24 cellular contexts compared by ENCODE assay signal in genomic region chr3:172298247-172298646, GRCh38.
DNase-seq lines count a peak whose midpoint lies in the region; ATAC-seq, FAIRE-seq and TF ChIP-seq lines count a peak whose summit lies in the region.
"Had no signal": no experiment of that assay in that cellular context is flagged by ENCODE, and none has a peak within 500 bp of the region (broad histone marks: within the 10 kb centered on the region; RNA-seq: fewer than 3 reads in every experiment).

No MANE protein-coding gene starts in this region.

- FAIRE-seq in GM12891 (lab: Jason Lieb, UNC): no peak
- peak; percentile 5 for FAIRE-seq in colon (lab: Jason Lieb, UNC)

- no peak overlapping the region for H3K4me3 Mint-ChIP-seq in activated naive CD8-positive, alpha-beta T cell treated with anti-CD3 and anti-CD28 coated beads for 36 hours
- H3K4me3 Mint-ChIP-seq: CD4-positive, CD25-positive, alpha-beta regulatory T cell had no signal

- no peak overlapping the region for H2AFZ ChIP-seq in PC-3 (ENCODE audit: low read length)
- H2AFZ ChIP-seq: GM23248 had no signal

- CTCF ChIA-PET in PC-3 (lab: Charles Lee): interaction anchor here (0.6 kb wide), 1 partner anchor 202 kb away, joined by 3 read pairs; no protein-coding TSS in a partner anchor

- no peaks in the 10 kb centered on the region for H3K9me3 ChIP-seq in PC-3 (ENCODE audit: low read length)

- no peaks in the 10 kb centered on the region for H3K9me2 ChIP-seq in PC-3 (replicated peaks; ENCODE audit: low read length)

- POLR2A ChIA-PET in PC-3 (lab: Charles Lee; ENCODE audit: unreplicated experiment): no interaction called here

- H3K36me3 ChIP-seq in PC-3 (ENCODE audit: low read depth, low read length): peaks cover 30% of the 10 kb centered on the region

- no peak overlapping the region for H3K27ac Mint-ChIP-seq in activated naive CD8-positive, alpha-beta T cell treated with anti-CD3 and anti-CD28 coated beads for 36 hours

- BruUV-seq in PC-3 (replicated peaks; lab: Mats Ljungman, UMichigan): no TSS peak

- no peaks in the 10 kb centered on the region for H3K79me2 ChIP-seq in PC-3 (ENCODE audit: low read length)

- H3K9me3 Mint-ChIP-seq in activated naive CD8-positive, alpha-beta T cell treated with anti-CD3 and anti-CD28 coated beads for 36 hours: no peaks in the 10 kb centered on the region
- H3K9me3 Mint-ChIP-seq: CD4-positive, CD25-positive, alpha-beta regulatory T cell had no signal

- H3K4me1 Mint-ChIP-seq in activated naive CD8-positive, alpha-beta T cell treated with anti-CD3 and anti-CD28 coated beads for 36 hours: no peaks in the 10 kb centered on the region
- H3K4me1 Mint-ChIP-seq: CD4-positive, CD25-positive, alpha-beta regulatory T cell had no signal

- no peak overlapping the region for H3K9ac ChIP-seq in PC-3 (ENCODE audit: low read length)
- H3K9ac ChIP-seq: BLaER1, GM23248 had no signal

- intact Hi-C loops in PC-3 (cut with micrococcal nuclease): no loop called here

- no peaks in the 10 kb centered on the region for H3K27me3 ChIP-seq in PC-3 (ENCODE audit: low read length)
- H3K27me3 ChIP-seq: BLaER1 had no signal

- no peaks in the 10 kb centered on the region for H3F3A ChIP-seq in PC-3 (ENCODE audit: low read length, unreplicated experiment)

- H3K4me3 ChIP-seq in PC-3 (ENCODE audit: low read length): no peak overlapping the region
- H3K4me3 ChIP-seq: BLaER1, GM23248, SK-N-MC had no signal

- no peaks in the 10 kb centered on the region for H3K27me3 Mint-ChIP-seq in activated naive CD8-positive, alpha-beta T cell treated with anti-CD3 and anti-CD28 coated beads for 36 hours
- H3K27me3 Mint-ChIP-seq: CD4-positive, CD25-positive, alpha-beta regulatory T cell had no signal

- H3K4me2 ChIP-seq in PC-3 (ENCODE audit: low read length): peak overlapping the region; percentile 37; the same call in 1 of the 2 replicates
- H3K4me2 ChIP-seq: BLaER1 had no signal

- H3K36me3 Mint-ChIP-seq in activated naive CD8-positive, alpha-beta T cell treated with anti-CD3 and anti-CD28 coated beads for 36 hours: peaks cover 10% of the 10 kb centered on the region

- no peaks in the 10 kb centered on the region for H4K20me1 ChIP-seq in PC-3 (ENCODE audit: low read length)
- H4K20me1 ChIP-seq: BLaER1 had no signal

- DNase-seq in GM12891 (ENCODE audit: insufficient read length, low spot score) (no peak), PC-3 (peak; percentile 60), A172 (ENCODE audit: low spot score) (no peak), AG20443 (ENCODE audit: low spot score) (no peak)
- no peak for DNase-seq in activated naive CD8-positive, alpha-beta T cell treated with anti-CD3 and anti-CD28 coated beads for 36 hours
- DNase-seq: CD4-positive, CD25-positive, alpha-beta regulatory T cell; DMS53; GM23248; H7; KBM-7; MM.1S; NCI-H1048; NCI-H1417; NCI-H1694; NCI-H2029 treated with DMSO at 0.1 percent for 48 hours; NCI-H2227 treated with DMSO at 0.1 percent for 48 hours; NCI-H526 treated with DMSO at 0.1 percent for 48 hours; SHP77 had no signal

- ATAC-seq in PC-3: peak; percentile 70
- ATAC-seq in HG03175 (IDR thresholded peaks at IDR 0.05; ENCODE audit: unreplicated experiment): no peak
- ATAC-seq: Panc1 had no signal

- TF ChIP-seq CTCF in PC-3 (conservative IDR thresholded peaks at IDR 0.05; ENCODE audit: low read depth, low read length): no peak

- peak overlapping the region; percentile 47 for H3K27ac ChIP-seq in PC-3 (ENCODE audit: low read length)
- H3K27ac ChIP-seq: BLaER1, GM23248, RWPE1, SK-N-MC had no signal

- H3K4me1 ChIP-seq in PC-3 (ENCODE audit: insufficient read depth, low read length): peaks cover 22% of the 10 kb centered on the region
- H3K4me1 ChIP-seq: BLaER1 had no signal

- TF ChIP-seq POLR2A in GM12891 (IDR thresholded peaks at IDR 0.05; ENCODE audit: low read depth, low read length): no peak

TF ChIP-seq in GM12891, 5 proteins besides CTCF, POLR2A, EP300 and RAD21:
- no peak for TF ChIP-seq PAX5 (IDR thresholded peaks at IDR 0.05; ENCODE audit: insufficient read depth, low read length, severe bottlenecking)
- 0 out of 2 replicates have a peak, but pooled peaks have one; percentile 22 for TF ChIP-seq SPI1 (IDR thresholded peaks at IDR 0.05; ENCODE audit: low read depth, low read length)
- no peak for TF ChIP-seq POLR2AphosphoS5 (IDR thresholded peaks at IDR 0.05; ENCODE audit: low read depth, low read length)
